8 cellular contexts compared by ENCODE assay signal in the genomic region with DNA sequence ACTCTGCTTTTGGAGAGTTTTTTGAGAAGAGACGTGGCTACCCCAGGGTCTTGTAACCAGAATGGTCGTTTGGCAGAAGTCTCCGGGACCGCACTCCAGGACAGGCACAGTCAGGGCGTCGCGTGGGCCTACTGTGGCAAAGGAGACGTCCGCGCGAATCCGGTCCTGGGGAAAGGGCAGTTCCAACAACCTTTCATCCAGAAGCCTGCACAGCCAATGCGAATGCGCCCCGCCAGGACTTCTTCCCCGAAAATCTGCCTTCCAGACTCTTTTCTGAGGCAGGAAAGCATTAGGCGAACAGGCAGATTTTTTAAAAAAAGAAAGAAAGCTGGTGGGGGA. TPM values are rescaled to one million over a fixed set of nuclear protein-coding genes. Genes with fewer than 3 reads are reported as not detected.
A peak's percentile ranks its signal among the peaks of the same experiment; 100 is the strongest.
DNase-seq lines count a peak whose midpoint lies in the region; ATAC-seq and TF ChIP-seq lines count a peak whose summit lies in the region.

No MANE protein-coding gene starts in this region.

- no peaks in the 10 kb centered on the region for H3K9me3 ChIP-seq in colonic mucosa

- no peaks in the 10 kb centered on the region for H3K4me1 ChIP-seq in colonic mucosa

- POLR2A ChIA-PET in AG04449 (lab: Yijun Ruan, JAX): no interaction called here

- peaks cover 7 to 10% of the 10 kb centered on the region in 2 donors for H3K36me3 Mint-ChIP-seq in naive B cell

- H3K36me3 ChIP-seq in H7 (replicated peaks; ENCODE audit: control insufficient read depth, insufficient read depth, low read length): no peaks in the 10 kb centered on the region
- H3K36me3 ChIP-seq in colonic mucosa: no peaks in the 10 kb centered on the region

- DNase-seq in AG04449 (ENCODE audit: low read depth, low spot score) (no peak), H7 (no peak), colonic mucosa (no peak), naive B cell (no peak), DMS 273 (lab: John Stamatoyannopoulos, UW; ENCODE audit: unreplicated experiment) (no peak)

- H3K27ac Mint-ChIP-seq in naive B cell: peak overlapping the region in 3 of 6 donors; percentile 69 to 91 (median 83)

- H3K9ac ChIP-seq in colonic mucosa (ENCODE audit: low read depth in 2 of 2, low read length in 2 of 2): peak overlapping the region in 1 of 2 donors; percentile 48

- H3K4me3 Mint-ChIP-seq in naive B cell: peak overlapping the region; percentile 55 to 84 (median 72)

- H3K27ac ChIP-seq in colonic mucosa: peak overlapping the region; percentile 9

- TF ChIP-seq CTCF in AG04449 (IDR thresholded peaks at IDR 0.05; ENCODE audit: insufficient read depth, low read length, missing control alignments) (no peak), colonic mucosa (IDR thresholded peaks at IDR 0.05) (no peak)

- peaks cover 92% of the 10 kb centered on the region for H3K27me3 ChIP-seq in H7 (ENCODE audit: control insufficient read depth, insufficient read depth, low read length)
- H3K27me3 ChIP-seq in colonic mucosa: peaks cover 57% of the 10 kb centered on the region

- H3K4me3 ChIP-seq in AG04449 (ENCODE audit: low read depth, low read length) (peak overlapping the region; percentile 52), H7 (ENCODE audit: insufficient read depth, low read depth, low read length) (peak overlapping the region; percentile 35), colonic mucosa (peak overlapping the region; percentile 27)

- peaks cover 22 to 39% (median 28%) of the 10 kb centered on the region in 3 donors for H3K4me1 Mint-ChIP-seq in naive B cell

- H3K27me3 Mint-ChIP-seq in naive B cell: peaks cover 68 to 76% (median 71%) of the 10 kb centered on the region in 3 donors

- ATAC-seq in naive B cell (ENCODE audit: low read depth in 2 of 2) (no peak), HG02678 (IDR thresholded peaks at IDR 0.05; ENCODE audit: unreplicated experiment) (no peak), HG03442 (IDR thresholded peaks at IDR 0.05; ENCODE audit: unreplicated experiment) (no peak), HG03097 (IDR thresholded peaks at IDR 0.05; ENCODE audit: low FRiP score, unreplicated experiment) (no peak)

- CTCF ChIA-PET in AG04449 (lab: Yijun Ruan, JAX): interaction anchor here (1.1 to 1.6 kb wide), 2 partner anchors 12 to 13 kb away, joined by 4 read pairs; no protein-coding TSS in a partner anchor

- intact Hi-C loops in colonic mucosa (cut with DNase I): no loop called here

- H3K9me3 Mint-ChIP-seq in naive B cell: peaks cover 0 to 53% (median 34%) of the 10 kb centered on the region in 7 donors

RNA-seq across cellular contexts. Expression of a gene that starts 2.0 kb away (rescaled TPM):
- 0.30 and 0.48 TPM in 2 replicates for total RNA-seq in H7 (2014; rRNA removed; shearing (Covaris generic))
- 1 to 10 TPM; 1.0 to 1.8 TPM for total RNA-seq in colonic mucosa
- not detected for polyA plus RNA-seq in naive B cell (ENCODE audit: low read depth in 6 of 6)
